In the genomic region with DNA sequence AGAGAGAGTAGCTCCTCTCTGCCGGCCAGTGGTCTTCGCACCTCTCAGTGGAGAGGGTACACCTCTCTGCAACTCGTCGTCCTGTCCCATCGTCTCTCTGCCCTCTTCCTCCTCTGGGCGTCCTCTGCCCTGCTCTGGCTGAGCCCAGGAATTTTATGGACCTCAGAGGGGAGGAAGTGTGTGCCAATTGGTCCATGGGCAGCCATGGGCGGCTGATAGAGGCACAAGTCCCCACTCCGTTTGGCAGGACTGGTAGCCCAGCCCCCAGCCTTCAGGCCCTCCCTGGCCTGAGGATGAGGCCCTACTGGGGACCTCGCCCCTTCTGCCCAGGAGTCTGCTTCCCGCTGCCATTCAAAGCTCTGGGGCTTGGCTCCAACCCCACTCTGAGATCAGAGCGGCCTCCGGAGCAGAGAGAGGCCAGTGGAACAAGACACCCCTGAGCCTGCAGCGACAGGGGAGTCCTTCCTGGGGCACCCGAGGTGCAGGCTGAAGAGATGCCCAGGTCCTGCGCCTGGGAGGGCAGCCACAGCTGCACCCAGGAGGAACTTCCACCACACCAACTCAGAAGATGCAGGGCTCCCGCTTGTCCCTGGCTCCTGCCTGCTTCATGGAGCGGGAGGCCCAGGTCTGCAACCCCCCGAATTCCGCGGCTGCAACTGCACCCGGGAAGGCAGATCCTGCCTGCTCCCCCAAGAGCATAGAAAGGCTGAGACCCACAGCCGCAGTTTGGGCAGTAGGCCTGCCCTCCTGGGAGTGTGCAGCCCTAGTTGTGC, we compare ENCODE assay signal across 21 cellular contexts.
A peak's percentile ranks its signal among the peaks of the same experiment; 100 is the strongest.
DNase-seq lines count a peak whose midpoint lies in the region; ATAC-seq and TF ChIP-seq lines count a peak whose summit lies in the region.
"Had no signal": no experiment of that assay in that cellular context is flagged by ENCODE, and none has a peak within 500 bp of the region (broad histone marks: within the 10 kb centered on the region; RNA-seq: fewer than 3 reads in every experiment).

No MANE protein-coding gene starts in this region.

- WGBS in esophagus muscularis mucosa = 89% methylated on average over 16 of the region's 22 CpGs
- WGBS in neuronal stem cell (ENCODE audit: extremely low coverage in 2 of 2, insufficient read length in 2 of 2, insufficient replicate concordance in 1 of 2), 2 donors = no CpG with 5 or more reads among the region's 22 CpGs
- WGBS in aorta, 2 donors = 95 to 96% methylated on average over 22 of the region's 22 CpGs

- no peak for TF ChIP-seq EP300 in esophagus muscularis mucosa (IDR thresholded peaks at IDR 0.05)

- H3K27me3 ChIP-seq in esophagus muscularis mucosa (no peaks in the 10 kb centered on the region), neuronal stem cell (ENCODE audit: control insufficient read depth in 3 of 3, insufficient read depth in 3 of 3, low read depth in 1 of 3, low read length in 3 of 3) (no peaks in the 10 kb centered on the region), aorta (ENCODE audit: control insufficient read depth in 1 of 2, insufficient read depth in 2 of 2, low read length in 1 of 2) (no peaks in the 10 kb centered on the region), SJCRH30 (no peaks in the 10 kb centered on the region)

- no peak overlapping the region for H3K4me2 ChIP-seq in neuronal stem cell (ENCODE audit: insufficient read depth, low read length, poor library complexity, severe bottlenecking)
- H3K4me2 ChIP-seq: SK-N-SH had no signal

- no peak overlapping the region for H3K4me3 ChIP-seq in esophagus muscularis mucosa
- no peak overlapping the region for H3K4me3 ChIP-seq in neuronal stem cell (ENCODE audit: low read length in 2 of 2)
- H3K4me3 ChIP-seq in aorta (ENCODE audit: low read length in 2 of 2) = no peak overlapping the region
- H3K4me3 ChIP-seq in SJCRH30 = no peak overlapping the region

- H3K9me3 ChIP-seq in esophagus muscularis mucosa (no peaks in the 10 kb centered on the region), neuronal stem cell (replicated peaks in 1 of 2; ENCODE audit: control insufficient read depth in 2 of 2, insufficient read depth in 1 of 2, low read depth in 1 of 2, low read length in 2 of 2) (no peaks in the 10 kb centered on the region), aorta (ENCODE audit: control insufficient read depth, low read length) (peaks cover under 1% of the 10 kb centered on the region), SJCRH30 (replicated peaks) (no peaks in the 10 kb centered on the region)
- H3K9me3 ChIP-seq: SK-N-SH had no signal

- H3K9ac ChIP-seq in neuronal stem cell (ENCODE audit: low read depth, low read length, poor library complexity) = no peak overlapping the region
- H3K9ac ChIP-seq: SK-N-SH had no signal

- TF ChIP-seq CTCF in esophagus muscularis mucosa (IDR thresholded peaks at IDR 0.05) = no peak

- no peaks in the 10 kb centered on the region for H3K79me1 ChIP-seq in neuronal stem cell (ENCODE audit: low read depth, low read length)

- no peak overlapping the region for H2BK12ac ChIP-seq in neuronal stem cell (ENCODE audit: low read length)

- H4K8ac ChIP-seq in neuronal stem cell (ENCODE audit: low read depth, low read length) = peak overlapping the region; percentile 17

- H3K14ac ChIP-seq in neuronal stem cell (ENCODE audit: low read length) = peak overlapping the region; percentile 1

- no peak overlapping the region for H3K4ac ChIP-seq in neuronal stem cell (ENCODE audit: low read length)

- peak overlapping the region; percentile 56 for H2AFZ ChIP-seq in neuronal stem cell (ENCODE audit: low read length)

- no peaks in the 10 kb centered on the region for H3K36me3 ChIP-seq in esophagus muscularis mucosa
- no peaks in the 10 kb centered on the region for H3K36me3 ChIP-seq in neuronal stem cell (replicated peaks in 1 of 2; ENCODE audit: control insufficient read depth in 2 of 2, insufficient read depth in 2 of 2, low read length in 2 of 2)
- no peaks in the 10 kb centered on the region for H3K36me3 ChIP-seq in aorta (ENCODE audit: control insufficient read depth in 1 of 2, insufficient read depth in 2 of 2, low read length in 1 of 2)
- no peaks in the 10 kb centered on the region for H3K36me3 ChIP-seq in SJCRH30

- DNase-seq in Right ventricle myocardium inferior (ENCODE audit: missing footprints) = peak; percentile 59
- no peak for DNase-seq in left cardiac atrium
- DNase-seq in esophagus muscularis mucosa (ENCODE audit: extremely low spot score) = peak; percentile 85
- DNase-seq in neuronal stem cell (ENCODE audit: low spot score) = no peak
- DNase-seq in aorta = no peak
- DNase-seq in cerebellar nuclear complex (lab: John Stamatoyannopoulos, UW) = no peak
- no peak for DNase-seq in SJCRH30
- DNase-seq: CD4-positive, CD25-positive, alpha-beta regulatory T cell; DMS153; DND-41; H9; KBM-7; NCI-H1105 treated with DMSO at 0.1 percent for 48 hours; NCI-H146; NCI-H2029; NCI-H446 treated with DMSO at 0.1 percent for 48 hours; NCI-H526 treated with DMSO at 0.1 percent for 48 hours; SIG-M5; SK-N-SH had no signal

- H4K91ac ChIP-seq in neuronal stem cell (ENCODE audit: low read depth, low read length, poor library complexity) = no peak overlapping the region

- no peak for TF ChIP-seq POLR2A in esophagus muscularis mucosa (IDR thresholded peaks at IDR 0.05; ENCODE audit: low read depth)

- intact Hi-C loops in Right ventricle myocardium inferior (cut with DNase I) = loop anchor here (10.0 kb wide), 1 partner anchor 426 kb away; no protein-coding TSS in a partner anchor
- intact Hi-C loops in left cardiac atrium (cut with DNase I) = no loop called here
- intact Hi-C loops in esophagus muscularis mucosa (cut with DNase I) = no loop called here
- intact Hi-C loops in aorta (cut with DNase I) = no loop called here

- H2AK5ac ChIP-seq in neuronal stem cell (ENCODE audit: low read depth, low read length) = no peak overlapping the region

- ATAC-seq in Right ventricle myocardium inferior (no peak), left cardiac atrium (no peak), aorta (ENCODE audit: low FRiP score) (peak; percentile 27), HG03135 (IDR thresholded peaks at IDR 0.05; ENCODE audit: unreplicated experiment) (no peak)
- ATAC-seq: Panc1 had no signal

- H2BK15ac ChIP-seq in neuronal stem cell (ENCODE audit: low read length) = no peak overlapping the region

- peak overlapping the region; percentile 87 for H2BK5ac ChIP-seq in neuronal stem cell (ENCODE audit: low read length)

- H3K23ac ChIP-seq in neuronal stem cell (ENCODE audit: low read depth, low read length, poor library complexity) = peak overlapping the region; percentile 73

- no peak overlapping the region for H2BK120ac ChIP-seq in neuronal stem cell (ENCODE audit: low read depth, low read length)

- H3K4me1 ChIP-seq in esophagus muscularis mucosa (no peaks in the 10 kb centered on the region), neuronal stem cell (ENCODE audit: control insufficient read depth in 2 of 2, insufficient read depth in 1 of 2, low read depth in 1 of 2, low read length in 2 of 2) (no peaks in the 10 kb centered on the region), aorta (ENCODE audit: control insufficient read depth in 1 of 2, insufficient read depth in 2 of 2, low read length in 2 of 2) (no peaks in the 10 kb centered on the region), SJCRH30 (no peaks in the 10 kb centered on the region)

- no peak overlapping the region for H3K27ac ChIP-seq in esophagus muscularis mucosa (replicated peaks in 1 of 4)
- no peak overlapping the region for H3K27ac ChIP-seq in neuronal stem cell (replicated peaks; ENCODE audit: low read length)
- no peak overlapping the region for H3K27ac ChIP-seq in aorta (ENCODE audit: low read depth in 1 of 2, low read length in 2 of 2)
- no peak overlapping the region for H3K27ac ChIP-seq in SJCRH30

- peak overlapping the region; percentile 57 for H3K18ac ChIP-seq in neuronal stem cell (ENCODE audit: low read length)

Comparison
In these comparisons a context has a peak if more than half of its experiments do, and no peak if none do; other contexts are left out.
1. DNase-seq: peak in Right ventricle myocardium inferior (single experiment) and esophagus muscularis mucosa (single experiment); none in left cardiac atrium (single experiment), neuronal stem cell (single experiment), aorta (0 of 2), cerebellar nuclear complex (0 of 2) and SJCRH30 (0 of 2).